1 cellular context compared by ENCODE assay signal in the genomic region with DNA sequence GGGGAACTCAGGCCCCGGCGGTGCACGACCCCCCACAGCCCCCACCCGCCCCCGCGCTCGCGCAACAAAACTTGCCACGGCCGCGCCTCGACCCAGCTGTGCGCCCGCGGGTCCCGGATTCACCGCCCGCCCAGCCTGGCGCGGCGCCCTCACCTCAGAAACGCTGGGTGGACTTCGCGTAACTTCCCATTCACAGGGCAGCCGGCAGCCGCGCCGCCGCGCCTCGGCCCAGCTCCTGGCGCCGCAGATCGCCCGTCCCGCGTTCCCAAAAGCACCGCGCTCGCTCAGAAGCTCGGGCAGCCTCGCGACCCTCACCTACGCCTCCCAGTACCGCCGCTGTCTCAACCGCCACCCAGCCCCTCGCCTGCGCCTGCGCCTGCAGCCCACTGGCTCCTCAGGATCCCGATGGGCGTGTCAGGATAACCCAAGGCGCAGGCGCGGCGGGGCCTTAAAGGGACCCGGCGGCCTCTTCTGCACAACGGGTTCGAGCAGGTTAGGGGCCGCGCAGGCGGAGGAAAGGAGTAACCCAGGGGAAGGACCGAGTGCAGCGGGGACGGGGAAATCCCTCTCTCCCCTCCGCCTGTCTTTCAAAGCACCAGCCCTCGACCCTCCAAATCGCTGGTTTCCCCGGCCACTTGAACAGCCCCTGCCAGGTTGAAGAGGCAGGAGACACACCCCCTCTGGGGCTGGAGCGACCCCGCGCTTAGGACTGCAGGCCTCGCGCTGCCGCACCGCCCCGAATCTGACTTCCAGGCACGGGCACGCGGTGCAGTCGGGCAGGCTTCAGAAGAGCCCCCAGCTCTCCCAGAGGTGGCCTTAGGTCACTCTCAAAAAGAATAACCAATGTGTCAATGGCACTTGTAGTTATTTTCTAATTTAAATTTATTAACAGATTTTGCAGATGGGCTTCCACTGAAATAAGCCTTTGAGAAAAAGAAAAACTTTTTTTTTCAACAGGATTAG.
A peak's percentile ranks its signal among the peaks of the same experiment; 100 is the strongest.
TF ChIP-seq lines count a peak whose summit lies in the region.

Gene NBPF1 (minus strand): TSS at position 380 of the 963 bp plus-strand sequence.

TF ChIP-seq in K562, 482 proteins besides CTCF, POLR2A, EP300 and RAD21 (continued from another document and continues in another):
- TF ChIP-seq RERE (CRISPR knock-in tag; IDR thresholded peaks at IDR 0.05; ENCODE audit: borderline replicate concordance) (no peak), ZKSCAN1 (IDR thresholded peaks at IDR 0.05; ENCODE audit: low read depth, low read length) (no peak), NRF1 (conservative IDR thresholded peaks at IDR 0.05 in 1 of 2, IDR thresholded peaks at IDR 0.05 in 1 of 2) (no peak), SRSF9 (IDR thresholded peaks at IDR 0.05; ENCODE audit: borderline replicate concordance, low read depth, low read length) (no peak), ZNF445 (CRISPR knock-in tag; IDR thresholded peaks at IDR 0.05; ENCODE audit: low read depth) (peak; percentile 64; the same call in 1 of the 2 replicates), GABPA (tag; conservative IDR thresholded peaks at IDR 0.05; ENCODE audit: low read depth) (no peak), ZNF253 (CRISPR knock-in tag; conservative IDR thresholded peaks at IDR 0.05) (peak; percentile 70; the same call in 1 of the 2 replicates), ZKSCAN3 (CRISPR knock-in tag; IDR thresholded peaks at IDR 0.05) (no peak), ZNF239 (CRISPR knock-in tag; IDR thresholded peaks at IDR 0.05) (peak; percentile 47), TAF15 (IDR thresholded peaks at IDR 0.05; ENCODE audit: low read depth, low read length) (peak; percentile 86), PPARD (CRISPR knock-in tag; IDR thresholded peaks at IDR 0.05) (no peak), C11orf30 (IDR thresholded peaks at IDR 0.05; ENCODE audit: low read depth) (no peak), CGGBP1 (CRISPR knock-in tag; IDR thresholded peaks at IDR 0.05) (peak; percentile 91; the same call in 1 of the 2 replicates), CHAMP1 (IDR thresholded peaks at IDR 0.05) (no peak), TCF7 (IDR thresholded peaks at IDR 0.05; ENCODE audit: borderline replicate concordance) (no peak), SMARCA5 (IDR thresholded peaks at IDR 0.05) (no peak), ZMIZ1 (IDR thresholded peaks at IDR 0.05; ENCODE audit: low read depth in 2 of 2, low read length in 2 of 2) (peak in 1 of 2 experiments; percentile 66; a peak in 2 of 4 replicates), SIRT6 (IDR thresholded peaks at IDR 0.05; ENCODE audit: low read depth, low read length) (no peak), ZFP30 (CRISPR knock-in tag; IDR thresholded peaks at IDR 0.05; ENCODE audit: borderline replicate concordance) (no peak), ZSCAN29 (IDR thresholded peaks at IDR 0.05) (no peak), TCF3 (CRISPR knock-in tag; IDR thresholded peaks at IDR 0.05) (no peak), SP2 (IDR thresholded peaks at IDR 0.05; ENCODE audit: extremely low read depth, low read depth, low read length, poor library complexity, severe bottlenecking) (peak; percentile 64), HDAC1 (IDR thresholded peaks at IDR 0.05) (no peak), CBX3 (IDR thresholded peaks at IDR 0.05; ENCODE audit: borderline replicate concordance in 1 of 2, low read length in 2 of 2) (no peak), ZNF277 (CRISPR knock-in tag; IDR thresholded peaks at IDR 0.05; ENCODE audit: borderline replicate concordance) (no peak), JUNB (CRISPR knock-in tag; conservative IDR thresholded peaks at IDR 0.05) (peak; percentile 4; the same call in 1 of the 2 replicates)
- TF ChIP-seq, protein P1, sequence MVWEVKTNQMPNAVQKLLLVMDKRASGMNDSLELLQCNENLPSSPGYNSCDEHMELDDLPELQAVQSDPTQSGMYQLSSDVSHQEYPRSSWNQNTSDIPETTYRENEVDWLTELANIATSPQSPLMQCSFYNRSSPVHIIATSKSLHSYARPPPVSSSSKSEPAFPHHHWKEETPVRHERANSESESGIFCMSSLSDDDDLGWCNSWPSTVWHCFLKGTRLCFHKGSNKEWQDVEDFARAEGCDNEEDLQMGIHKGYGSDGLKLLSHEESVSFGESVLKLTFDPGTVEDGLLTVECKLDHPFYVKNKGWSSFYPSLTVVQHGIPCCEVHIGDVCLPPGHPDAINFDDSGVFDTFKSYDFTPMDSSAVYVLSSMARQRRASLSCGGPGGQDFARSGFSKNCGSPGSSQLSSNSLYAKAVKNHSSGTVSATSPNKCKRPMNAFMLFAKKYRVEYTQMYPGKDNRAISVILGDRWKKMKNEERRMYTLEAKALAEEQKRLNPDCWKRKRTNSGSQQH (CRISPR knock-in tag; IDR thresholded peaks at IDR 0.05) = peak; percentile 98
- TF ChIP-seq, protein P2, sequence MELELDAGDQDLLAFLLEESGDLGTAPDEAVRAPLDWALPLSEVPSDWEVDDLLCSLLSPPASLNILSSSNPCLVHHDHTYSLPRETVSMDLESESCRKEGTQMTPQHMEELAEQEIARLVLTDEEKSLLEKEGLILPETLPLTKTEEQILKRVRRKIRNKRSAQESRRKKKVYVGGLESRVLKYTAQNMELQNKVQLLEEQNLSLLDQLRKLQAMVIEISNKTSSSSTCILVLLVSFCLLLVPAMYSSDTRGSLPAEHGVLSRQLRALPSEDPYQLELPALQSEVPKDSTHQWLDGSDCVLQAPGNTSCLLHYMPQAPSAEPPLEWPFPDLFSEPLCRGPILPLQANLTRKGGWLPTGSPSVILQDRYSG (tag; conservative IDR thresholded peaks at IDR 0.05; ENCODE audit: low read depth) = no peak
- TF ChIP-seq, protein P3, sequence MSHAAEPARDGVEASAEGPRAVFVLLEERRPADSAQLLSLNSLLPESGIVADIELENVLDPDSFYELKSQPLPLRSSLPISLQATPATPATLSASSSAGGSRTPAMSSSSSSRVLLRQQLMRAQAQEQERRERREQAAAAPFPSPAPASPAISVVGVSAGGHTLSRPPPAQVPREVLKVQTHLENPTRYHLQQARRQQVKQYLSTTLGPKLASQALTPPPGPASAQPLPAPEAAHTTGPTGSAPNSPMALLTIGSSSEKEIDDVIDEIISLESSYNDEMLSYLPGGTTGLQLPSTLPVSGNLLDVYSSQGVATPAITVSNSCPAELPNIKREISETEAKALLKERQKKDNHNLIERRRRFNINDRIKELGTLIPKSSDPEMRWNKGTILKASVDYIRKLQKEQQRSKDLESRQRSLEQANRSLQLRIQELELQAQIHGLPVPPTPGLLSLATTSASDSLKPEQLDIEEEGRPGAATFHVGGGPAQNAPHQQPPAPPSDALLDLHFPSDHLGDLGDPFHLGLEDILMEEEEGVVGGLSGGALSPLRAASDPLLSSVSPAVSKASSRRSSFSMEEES (CRISPR knock-in tag; IDR thresholded peaks at IDR 0.05) = no peak
- TF ChIP-seq, protein P4, sequence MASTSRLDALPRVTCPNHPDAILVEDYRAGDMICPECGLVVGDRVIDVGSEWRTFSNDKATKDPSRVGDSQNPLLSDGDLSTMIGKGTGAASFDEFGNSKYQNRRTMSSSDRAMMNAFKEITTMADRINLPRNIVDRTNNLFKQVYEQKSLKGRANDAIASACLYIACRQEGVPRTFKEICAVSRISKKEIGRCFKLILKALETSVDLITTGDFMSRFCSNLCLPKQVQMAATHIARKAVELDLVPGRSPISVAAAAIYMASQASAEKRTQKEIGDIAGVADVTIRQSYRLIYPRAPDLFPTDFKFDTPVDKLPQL (IDR thresholded peaks at IDR 0.05; ENCODE audit: extremely low read depth, insufficient read length) = no peak
- TF ChIP-seq, protein P5, sequence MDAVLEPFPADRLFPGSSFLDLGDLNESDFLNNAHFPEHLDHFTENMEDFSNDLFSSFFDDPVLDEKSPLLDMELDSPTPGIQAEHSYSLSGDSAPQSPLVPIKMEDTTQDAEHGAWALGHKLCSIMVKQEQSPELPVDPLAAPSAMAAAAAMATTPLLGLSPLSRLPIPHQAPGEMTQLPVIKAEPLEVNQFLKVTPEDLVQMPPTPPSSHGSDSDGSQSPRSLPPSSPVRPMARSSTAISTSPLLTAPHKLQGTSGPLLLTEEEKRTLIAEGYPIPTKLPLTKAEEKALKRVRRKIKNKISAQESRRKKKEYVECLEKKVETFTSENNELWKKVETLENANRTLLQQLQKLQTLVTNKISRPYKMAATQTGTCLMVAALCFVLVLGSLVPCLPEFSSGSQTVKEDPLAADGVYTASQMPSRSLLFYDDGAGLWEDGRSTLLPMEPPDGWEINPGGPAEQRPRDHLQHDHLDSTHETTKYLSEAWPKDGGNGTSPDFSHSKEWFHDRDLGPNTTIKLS (IDR thresholded peaks at IDR 0.05; ENCODE audit: borderline replicate concordance, low read depth) = no peak
